ENCODE assay signal across 8 cellular contexts in the genomic region with DNA sequence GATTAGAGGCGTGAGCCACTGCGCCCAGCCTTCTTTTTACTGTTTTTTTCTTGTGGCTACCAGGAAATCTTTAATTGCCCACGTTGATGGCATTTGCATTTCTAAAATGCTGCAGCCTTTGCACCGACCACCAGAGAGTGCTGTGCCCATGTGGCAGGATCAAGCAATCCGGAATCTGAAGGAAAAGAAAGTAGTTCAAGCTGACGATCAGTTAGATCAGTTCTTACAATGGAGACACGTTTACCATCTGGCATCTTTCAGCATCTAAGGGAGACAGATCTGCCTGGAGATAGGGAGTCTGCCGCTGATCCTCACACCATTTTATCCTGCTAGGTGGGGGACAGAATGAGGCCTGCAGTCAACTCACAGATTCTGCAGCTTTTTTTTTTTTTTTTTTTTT. TPM values are rescaled to one million over a fixed set of nuclear protein-coding genes. Genes with fewer than 3 reads are reported as not detected.
DNase-seq lines count a peak whose midpoint lies in the region; ATAC-seq and TF ChIP-seq lines count a peak whose summit lies in the region.

No MANE protein-coding gene starts in this region.

- no peak overlapping the region for H3K27ac ChIP-seq in transverse colon

- H3K9me3 ChIP-seq in transverse colon, result no peaks in the 10 kb centered on the region

- H3K36me3 Mint-ChIP-seq in natural killer cell treated with Interleukin-12 subunit alpha and Interleukin-12 subunit beta and Interleukin-15 and Interleukin-18, amount 100 ng/mL, for 72 hours, result no peaks in the 10 kb centered on the region

- no peak for TF ChIP-seq EP300 in transverse colon (IDR thresholded peaks at IDR 0.05; ENCODE audit: low read depth)

- WGBS in transverse colon (ENCODE audit: low coverage in 1 of 2), 2 donors, result 23 to 29% methylated on average over 2 to 8 of the region's 8 CpGs

- H3K27ac Mint-ChIP-seq in natural killer cell treated with Interleukin-12 subunit alpha and Interleukin-12 subunit beta and Interleukin-15 and Interleukin-18, amount 100 ng/mL, for 72 hours, result no peak overlapping the region

- H3K27me3 ChIP-seq in transverse colon, result no peaks in the 10 kb centered on the region

- no peak for TF ChIP-seq POLR2A in transverse colon (IDR thresholded peaks at IDR 0.05)

- H3K4me1 ChIP-seq in transverse colon, result no peaks in the 10 kb centered on the region

- no peaks in the 10 kb centered on the region for H3K9me3 Mint-ChIP-seq in natural killer cell treated with Interleukin-12 subunit alpha and Interleukin-12 subunit beta and Interleukin-15 and Interleukin-18, amount 100 ng/mL, for 72 hours

- TF ChIP-seq CTCF in transverse colon (IDR thresholded peaks at IDR 0.05), result peak; percentile 19 to 64 (median 55)

- H3K36me3 ChIP-seq in transverse colon, result no peaks in the 10 kb centered on the region

- intact Hi-C loops in transverse colon (cut with DNase I; ENCODE audit: low total_unique reads), result no loop called here

- POLR2A ChIA-PET in HEK293T (lab: Yijun Ruan, JAX), result interaction anchor here (0.9 kb wide), 1 partner anchor 17 kb away, joined by 3 read pairs; no protein-coding TSS in a partner anchor

- DNase-seq in DMS 273 (lab: John Stamatoyannopoulos, UW; ENCODE audit: unreplicated experiment) (peak; percentile 86), HEK293T (ENCODE audit: extremely low spot score) (peak; percentile 70), SK-MEL-5 (ENCODE audit: low read depth, low spot score) (peak; percentile 77), fibroblast of the conjunctiva (ENCODE audit: low read depth) (peak; percentile 6), transverse colon (peak; percentile 33), amniotic stem cell (lab: John Stamatoyannopoulos, UW) (no peak)
- no peak for DNase-seq in stimulated activated CD8-positive, alpha-beta memory T cell treated with anti-CD3 and anti-CD28 coated beads, Interleukin-4, amount 100 ng/mL, for 48 hours
- no peak for DNase-seq in natural killer cell treated with Interleukin-12 subunit alpha and Interleukin-12 subunit beta and Interleukin-15 and Interleukin-18, amount 100 ng/mL, for 72 hours (ENCODE audit: low spot score)

- in situ Hi-C loops in SK-MEL-5 (cut with HindIII; ENCODE audit: low pct_unique_long_range_greater_than_20kb, low sequenced_read_pairs) (no loop called here), transverse colon (cut with MboI; ENCODE audit: low pct_ligation_motif_present in 1 of 4, low pct_unique_long_range_greater_than_20kb in 1 of 4, low sequenced_read_pairs in 3 of 4) (no loop called here)

- peaks cover 19 to 27% of the 10 kb centered on the region in 2 donors for H3K27me3 Mint-ChIP-seq in natural killer cell treated with Interleukin-12 subunit alpha and Interleukin-12 subunit beta and Interleukin-15 and Interleukin-18, amount 100 ng/mL, for 72 hours

- ATAC-seq in natural killer cell treated with Interleukin-12 subunit alpha and Interleukin-12 subunit beta and Interleukin-15 and Interleukin-18, amount 100 ng/mL, for 72 hours, result no peak

- no peak overlapping the region for H3K4me3 Mint-ChIP-seq in natural killer cell treated with Interleukin-12 subunit alpha and Interleukin-12 subunit beta and Interleukin-15 and Interleukin-18, amount 100 ng/mL, for 72 hours

- no peaks in the 10 kb centered on the region for H3K4me1 Mint-ChIP-seq in natural killer cell treated with Interleukin-12 subunit alpha and Interleukin-12 subunit beta and Interleukin-15 and Interleukin-18, amount 100 ng/mL, for 72 hours (ENCODE audit: low read depth in 2 of 2)

- CTCF ChIA-PET in HEK293T (lab: Yijun Ruan, JAX), result interaction anchor here (0.6 to 2.3 kb wide), 5 partner anchors 9 to 581 kb away, joined by 3 to 10 read pairs (median 7); no protein-coding TSS in a partner anchor

- no peak overlapping the region for H3K4me3 ChIP-seq in transverse colon

TF ChIP-seq in HEK293T, 16 proteins besides CTCF, POLR2A, EP300 and RAD21:
- TF ChIP-seq LEF1 (IDR thresholded peaks at IDR 0.05; ENCODE audit: borderline replicate concordance), result no peak
- peak; percentile 86 for TF ChIP-seq ZNF384 (IDR thresholded peaks at IDR 0.05)
- TF ChIP-seq SP1 (IDR thresholded peaks at IDR 0.05), result no peak

RNA-seq across cellular contexts. Expression of gene TINCR, which starts 19.9 kb away (rescaled TPM):
- total RNA-seq in SK-MEL-5 (2014; rRNA removed; shearing (Covaris generic)), result 4.9 TPM in 2 replicates
- 5.2 and 7.2 TPM in 2 replicates for polyA plus RNA-seq in SK-MEL-5 (2015; cell fraction: cytosol; rRNA removed)
- 0.79 and 3.3 TPM in 2 replicates for polyA plus RNA-seq in SK-MEL-5 (2015; cell fraction: nucleus; rRNA removed)
- total RNA-seq in transverse colon, result 10 to 100 TPM in 3 of 4 donors, not detected in 1; 13.2 to 45.3 (median 22.7) TPM
- 1 to 10 TPM in 1 of 2 donors, under 1 TPM in 1; 0.57 to 2.6 TPM for total RNA-seq in natural killer cell treated with Interleukin-12 subunit alpha and Interleukin-12 subunit beta and Interleukin-15 and Interleukin-18, amount 100 ng/mL, for 72 hours

Comparison
In these comparisons a context has a peak if more than half of its experiments do, and no peak if none do; other contexts are left out.
1. DNase-seq: peak in DMS 273 (single experiment), HEK293T (single experiment), SK-MEL-5 (single experiment), fibroblast of the conjunctiva (single experiment) and transverse colon (single experiment); none in stimulated activated CD8-positive, alpha-beta memory T cell treated with anti-CD3 and anti-CD28 coated beads, Interleukin-4, amount 100 ng/mL, for 48 hours (single experiment), amniotic stem cell (single experiment) and natural killer cell treated with Interleukin-12 subunit alpha and Interleukin-12 subunit beta and Interleukin-15 and Interleukin-18, amount 100 ng/mL, for 72 hours (single experiment).